8 cellular contexts compared by ENCODE assay signal in genomic region chr15:84980196-84981053, GRCh38. TPM values are rescaled to one million over a fixed set of nuclear protein-coding genes. Genes with fewer than 3 reads are reported as not detected.
DNase-seq lines count a peak whose midpoint lies in the region; ATAC-seq and TF ChIP-seq lines count a peak whose summit lies in the region.

No MANE protein-coding gene starts in this region.

- H3K18ac ChIP-seq in trophoblast cell (ENCODE audit: low read length) = peak overlapping the region; percentile 91

- peak; percentile 65 to 82 for TF ChIP-seq EP300 in tibial nerve (IDR thresholded peaks at IDR 0.05)

- peak overlapping the region; percentile 88 for H4K8ac ChIP-seq in trophoblast cell (ENCODE audit: low read depth, low read length)

- H3K36me3 ChIP-seq in cardiac muscle cell = no peaks in the 10 kb centered on the region
- no peaks in the 10 kb centered on the region for H3K36me3 ChIP-seq in trophoblast cell (ENCODE audit: control insufficient read depth in 1 of 2, insufficient read depth in 2 of 2, low read length in 2 of 2)
- no peaks in the 10 kb centered on the region for H3K36me3 ChIP-seq in tibial nerve

- peak; percentile 48 to 59 for TF ChIP-seq POLR2A in tibial nerve (IDR thresholded peaks at IDR 0.05)

- peak; percentile 52 for ATAC-seq in HG02571 (IDR thresholded peaks at IDR 0.05; ENCODE audit: unreplicated experiment)
- peak; percentile 68 for ATAC-seq in activated naive CD8-positive, alpha-beta T cell treated with anti-CD3 and anti-CD28 coated beads, Interleukin-2, amount 10 ng/mL, durations not matched to agents 7 days and 5 days (ENCODE audit: low read depth)

- H2AK5ac ChIP-seq in trophoblast cell (ENCODE audit: low read length) = peak overlapping the region; percentile 52

- H3K79me2 ChIP-seq in trophoblast cell (ENCODE audit: control insufficient read depth, insufficient read depth, low read length, poor library complexity) = peaks cover 8% of the 10 kb centered on the region

- peak overlapping the region; percentile 57 for H3K4me3 ChIP-seq in cardiac muscle cell
- H3K4me3 ChIP-seq in trophoblast cell (ENCODE audit: low read depth, low read length) = peak overlapping the region; percentile 75
- H3K4me3 ChIP-seq in tibial nerve = peak overlapping the region; percentile 83 to 97 (median 90)

- WGBS in trophoblast cell (ENCODE audit: extremely low coverage, insufficient coverage, insufficient read length) = no CpG with 5 or more reads among the region's 66 CpGs
- 0 to 1% methylated on average over 22 to 43 of the region's 66 CpGs for WGBS in tibial nerve, 2 donors

- no peaks in the 10 kb centered on the region for H3K36me3 Mint-ChIP-seq in activated naive CD8-positive, alpha-beta T cell treated with anti-CD3 and anti-CD28 coated beads, Interleukin-2, amount 10 ng/mL, durations not matched to agents 7 days and 5 days

- TF ChIP-seq CTCF in GM10266 (IDR thresholded peaks at IDR 0.05; ENCODE audit: control insufficient read depth, insufficient read depth, low read depth, missing control alignments) (no peak), cardiac muscle cell (IDR thresholded peaks at IDR 0.05; ENCODE audit: low read depth, low read length) (no peak), tibial nerve (IDR thresholded peaks at IDR 0.05) (peak in 1 of 5 experiments; percentile 41)

- H2AFZ ChIP-seq in trophoblast cell (ENCODE audit: insufficient read depth, low read length, poor library complexity) = peak overlapping the region; percentile 82

- peaks cover 7% of the 10 kb centered on the region for H3K27me3 Mint-ChIP-seq in activated naive CD8-positive, alpha-beta T cell treated with anti-CD3 and anti-CD28 coated beads, Interleukin-2, amount 10 ng/mL, durations not matched to agents 7 days and 5 days

- H2BK5ac ChIP-seq in trophoblast cell (ENCODE audit: low read depth, low read length, poor library complexity) = peak overlapping the region; percentile 92

- peak overlapping the region; percentile 84 for H2BK120ac ChIP-seq in trophoblast cell (ENCODE audit: insufficient read depth, low read length, poor library complexity)

- peak; percentile 84 for DNase-seq in GM10266 (ENCODE audit: extremely low spot score)
- DNase-seq in NAMALWA (ENCODE audit: low spot score) = peak; percentile 92
- DNase-seq in SKM-1 treated with dmso at 0.1 percent for 144 hours (lab: John Stamatoyannopoulos, UW; ENCODE audit: unreplicated experiment) = peak; percentile 70
- DNase-seq in activated naive CD8-positive, alpha-beta T cell treated with anti-CD3 and anti-CD28 coated beads, Interleukin-2, amount 10 ng/mL, durations not matched to agents 7 days and 5 days = peak; percentile 91
- peak; percentile 91 for DNase-seq in cardiac muscle cell (ENCODE audit: low read depth in 1 of 2, low spot score in 1 of 2)
- peak; percentile 70 to 78 for DNase-seq in trophoblast cell
- DNase-seq in tibial nerve (ENCODE audit: low spot score in 2 of 2) = peak; percentile 72 to 75

- peak overlapping the region; percentile 88 for H3K27ac ChIP-seq in cardiac muscle cell
- H3K27ac ChIP-seq in trophoblast cell (ENCODE audit: low read depth, low read length) = peak overlapping the region; percentile 70
- peak overlapping the region; percentile 87 to 98 (median 93) for H3K27ac ChIP-seq in tibial nerve

- H4K12ac ChIP-seq in trophoblast cell (ENCODE audit: low read depth, low read length) = peak overlapping the region; percentile 83

- POLR2A ChIA-PET in activated naive CD8-positive, alpha-beta T cell treated with anti-CD3 and anti-CD28 coated beads, Interleukin-2, amount 10 ng/mL, durations not matched to agents 7 days and 5 days (lab: Charles Lee) = interaction anchor here (0.6 to 2.0 kb wide), 15 partner anchors 9 to 409 kb away, joined by 3 to 9 read pairs (median 4); no protein-coding TSS in a partner anchor

- peak overlapping the region; percentile 95 for H3K27ac Mint-ChIP-seq in activated naive CD8-positive, alpha-beta T cell treated with anti-CD3 and anti-CD28 coated beads, Interleukin-2, amount 10 ng/mL, durations not matched to agents 7 days and 5 days

- peak overlapping the region; percentile 96 for H3K4me3 Mint-ChIP-seq in activated naive CD8-positive, alpha-beta T cell treated with anti-CD3 and anti-CD28 coated beads, Interleukin-2, amount 10 ng/mL, durations not matched to agents 7 days and 5 days

- peak overlapping the region; percentile 21 for H3K9ac ChIP-seq in trophoblast cell (ENCODE audit: low read length)

- peak overlapping the region; percentile 85 for H4K91ac ChIP-seq in trophoblast cell (ENCODE audit: low read depth, low read length)

- peak overlapping the region; percentile 70 for H3K4ac ChIP-seq in trophoblast cell (ENCODE audit: low read depth, low read length)

- no peaks in the 10 kb centered on the region for H3K9me3 ChIP-seq in cardiac muscle cell (ENCODE audit: low read depth)
- no peaks in the 10 kb centered on the region for H3K9me3 ChIP-seq in trophoblast cell (ENCODE audit: insufficient read depth, low read depth, low read length)
- H3K9me3 ChIP-seq in tibial nerve = no peaks in the 10 kb centered on the region

- H3K27me3 ChIP-seq in cardiac muscle cell = peaks cover 18% of the 10 kb centered on the region
- H3K27me3 ChIP-seq in trophoblast cell (ENCODE audit: insufficient read depth, low read length) = peaks cover 8% of the 10 kb centered on the region
- H3K27me3 ChIP-seq in tibial nerve = no peaks in the 10 kb centered on the region

- H3K4me1 Mint-ChIP-seq in activated naive CD8-positive, alpha-beta T cell treated with anti-CD3 and anti-CD28 coated beads, Interleukin-2, amount 10 ng/mL, durations not matched to agents 7 days and 5 days = peaks cover 35% of the 10 kb centered on the region

- H3K23ac ChIP-seq in trophoblast cell (ENCODE audit: low read length) = no peak overlapping the region

- H2BK12ac ChIP-seq in trophoblast cell (ENCODE audit: low read length) = peak overlapping the region; percentile 61

- H3K79me1 ChIP-seq in trophoblast cell (ENCODE audit: low read length) = peaks cover 16% of the 10 kb centered on the region

- peak overlapping the region; percentile 68 for H3K14ac ChIP-seq in trophoblast cell (ENCODE audit: low read length)

- peaks cover 17% of the 10 kb centered on the region for H3K4me1 ChIP-seq in cardiac muscle cell (ENCODE audit: low read depth)
- H3K4me1 ChIP-seq in trophoblast cell (ENCODE audit: control insufficient read depth in 1 of 2, insufficient read depth in 2 of 2, low read length in 2 of 2) = peaks cover 3 to 8% of the 10 kb centered on the region in 2 experiments
- H3K4me1 ChIP-seq in tibial nerve = peaks cover 0 to 37% (median 11%) of the 10 kb centered on the region in 4 donors

- H3K4me2 ChIP-seq in trophoblast cell (ENCODE audit: low read length) = peak overlapping the region; percentile 78

- H3K9me3 Mint-ChIP-seq in activated naive CD8-positive, alpha-beta T cell treated with anti-CD3 and anti-CD28 coated beads, Interleukin-2, amount 10 ng/mL, durations not matched to agents 7 days and 5 days = no peaks in the 10 kb centered on the region

RNA-seq across cellular contexts. Expression of gene PDE8A, which starts 1.2 kb away (rescaled TPM):
- 10 to 100 TPM; 22.3 to 27.7 TPM for total RNA-seq in activated naive CD8-positive, alpha-beta T cell treated with anti-CD3 and anti-CD28 coated beads, Interleukin-2, amount 10 ng/mL, durations not matched to agents 7 days and 5 days
- total RNA-seq in cardiac muscle cell (18.6 and 26.8 TPM in 2 replicates), tibial nerve (100 to 1,000 TPM in 1 of 4 donors, 10 to 100 TPM in 3; 49.4 to 108 (median 64.3) TPM)
- 10.2 and 14.2 TPM in 2 replicates for polyA plus RNA-seq in cardiac muscle cell
- 16.1 and 17.6 TPM in 2 replicates for polyA plus RNA-seq in trophoblast cell (2013)

Comparison
In these comparisons a context has a peak if more than half of its experiments do, and no peak if none do; other contexts are left out.
1. Peak in every context shown above with its lines: DNase-seq, ATAC-seq, H3K4me3 ChIP-seq and H3K27ac ChIP-seq.